In genomic region chr11:109984634-109985289, GRCh38 we compare ENCODE assay signal across 9 cellular contexts.
A peak's percentile ranks its signal among the peaks of the same experiment; 100 is the strongest.
DNase-seq lines count a peak whose midpoint lies in the region; ATAC-seq and TF ChIP-seq lines count a peak whose summit lies in the region.
"Had no signal": no experiment of that assay in that cellular context is flagged by ENCODE, and none has a peak within 500 bp of the region (broad histone marks: within the 10 kb centered on the region; RNA-seq: fewer than 3 reads in every experiment).

No MANE protein-coding gene starts in this region.

- no peaks in the 10 kb centered on the region for H3K9me3 Mint-ChIP-seq in activated CD8-positive, alpha-beta T cell treated with anti-CD3 and anti-CD28 coated beads, Interleukin-2, amount 10 ng/mL, durations not matched to agents 7 days and 5 days (ENCODE audit: insufficient read depth)
- H3K9me3 Mint-ChIP-seq in GM23338 = no peaks in the 10 kb centered on the region

- no peaks in the 10 kb centered on the region for H3K27me3 ChIP-seq in GM23338 (ENCODE audit: insufficient read depth)
- 0 out of 2 replicates have a peak, but pooled peaks cover 5% of the 10 kb centered on the region for H3K27me3 ChIP-seq in HAP-1 (ENCODE audit: low read depth)
- H3K27me3 ChIP-seq: upper lobe of left lung had no signal

- no peaks in the 10 kb centered on the region for H3K36me3 ChIP-seq in GM23338 (ENCODE audit: insufficient read depth)
- H3K36me3 ChIP-seq in HAP-1 (replicated peaks) = no peaks in the 10 kb centered on the region
- H3K36me3 ChIP-seq: upper lobe of left lung had no signal

- peak; percentile 12 for DNase-seq in GDM1 (lab: John Stamatoyannopoulos, UW)
- DNase-seq in activated CD8-positive, alpha-beta T cell treated with anti-CD3 and anti-CD28 coated beads, Interleukin-2, amount 10 ng/mL, durations not matched to agents 7 days and 5 days = no peak
- no peak for DNase-seq in GM23338 (ENCODE audit: low spot score)
- no peak for DNase-seq in inferior parietal cortex (ENCODE audit: extremely low spot score)
- no peak for DNase-seq in NCI-H1930 (lab: John Stamatoyannopoulos, UW)
- DNase-seq in HAP-1 (ENCODE audit: low spot score in 2 of 2) = no peak
- DNase-seq: upper lobe of left lung had no signal

- peak; percentile 97 for ATAC-seq in GM19452 (IDR thresholded peaks at IDR 0.05; ENCODE audit: unreplicated experiment)
- ATAC-seq in HG03139 (IDR thresholded peaks at IDR 0.05; ENCODE audit: unreplicated experiment) = peak; percentile 95
- ATAC-seq in activated CD8-positive, alpha-beta T cell treated with anti-CD3 and anti-CD28 coated beads, Interleukin-2, amount 10 ng/mL, durations not matched to agents 7 days and 5 days = peak; percentile 82
- no peak for ATAC-seq in GM23338

- 0 out of 2 replicates have a peak, but pooled peaks cover 7% of the 10 kb centered on the region for H3K9me2 ChIP-seq in GM23338 (ENCODE audit: insufficient read depth)

- H3K4me2 ChIP-seq in GM23338 = no peak overlapping the region

- H3K79me2 ChIP-seq in GM23338 (replicated peaks; ENCODE audit: insufficient read depth) = no peaks in the 10 kb centered on the region

- H3F3A ChIP-seq in GM23338 (replicated peaks; ENCODE audit: low read depth) = no peaks in the 10 kb centered on the region

- no peaks in the 10 kb centered on the region for H4K20me1 ChIP-seq in GM23338 (replicated peaks; ENCODE audit: insufficient read depth)

- TF ChIP-seq CTCF in GM23338 (conservative IDR thresholded peaks at IDR 0.05; ENCODE audit: low read depth in 2 of 2) = no peak

- peaks cover 2% of the 10 kb centered on the region for H3K36me3 Mint-ChIP-seq in activated CD8-positive, alpha-beta T cell treated with anti-CD3 and anti-CD28 coated beads, Interleukin-2, amount 10 ng/mL, durations not matched to agents 7 days and 5 days (ENCODE audit: low read depth)
- no peaks in the 10 kb centered on the region for H3K36me3 Mint-ChIP-seq in GM23338 (ENCODE audit: low read depth)

- peaks cover 16% of the 10 kb centered on the region for H3K4me1 Mint-ChIP-seq in activated CD8-positive, alpha-beta T cell treated with anti-CD3 and anti-CD28 coated beads, Interleukin-2, amount 10 ng/mL, durations not matched to agents 7 days and 5 days (ENCODE audit: low read depth)
- H3K4me1 Mint-ChIP-seq in GM23338 = no peaks in the 10 kb centered on the region

- peaks cover 13% of the 10 kb centered on the region for H3K27me3 Mint-ChIP-seq in activated CD8-positive, alpha-beta T cell treated with anti-CD3 and anti-CD28 coated beads, Interleukin-2, amount 10 ng/mL, durations not matched to agents 7 days and 5 days (ENCODE audit: low read depth)
- H3K27me3 Mint-ChIP-seq in GM23338 (ENCODE audit: insufficient read depth, low read depth, poor library complexity) = no peaks in the 10 kb centered on the region

- no peak overlapping the region for H3K4me3 Mint-ChIP-seq in activated CD8-positive, alpha-beta T cell treated with anti-CD3 and anti-CD28 coated beads, Interleukin-2, amount 10 ng/mL, durations not matched to agents 7 days and 5 days
- H3K4me3 Mint-ChIP-seq in GM23338 = no peak overlapping the region

- in situ Hi-C loops in HAP-1 (cut with MboI; ENCODE audit: low sequenced_read_pairs) = no loop called here

- H3K4me3 ChIP-seq in GM23338 = no peak overlapping the region
- H3K4me3 ChIP-seq in HAP-1 = no peak overlapping the region
- H3K4me3 ChIP-seq: upper lobe of left lung had no signal

- H2AFZ ChIP-seq in GM23338 = no peak overlapping the region

- peak overlapping the region; percentile 37 for H3K27ac Mint-ChIP-seq in activated CD8-positive, alpha-beta T cell treated with anti-CD3 and anti-CD28 coated beads, Interleukin-2, amount 10 ng/mL, durations not matched to agents 7 days and 5 days
- H3K27ac Mint-ChIP-seq in GM23338 = no peak overlapping the region

- no peak overlapping the region for H3K27ac ChIP-seq in GM23338 (ENCODE audit: low read depth)
- H3K27ac ChIP-seq: upper lobe of left lung had no signal

- CTCF ChIA-PET in activated CD8-positive, alpha-beta T cell treated with anti-CD3 and anti-CD28 coated beads, Interleukin-2, amount 10 ng/mL, durations not matched to agents 7 days and 5 days (lab: Charles Lee) = interaction anchor here (0.7 to 1.1 kb wide), 3 partner anchors 44 to 447 kb away, joined by 3 read pairs; no protein-coding TSS in a partner anchor

- POLR2A ChIA-PET in activated CD8-positive, alpha-beta T cell treated with anti-CD3 and anti-CD28 coated beads, Interleukin-2, amount 10 ng/mL, durations not matched to agents 7 days and 5 days (lab: Charles Lee) = interaction anchor here (0.6 kb wide), 1 partner anchor 240 kb away, joined by 3 read pairs; no protein-coding TSS in a partner anchor

- H3K4me1 ChIP-seq in GM23338 (ENCODE audit: insufficient read depth) = no peaks in the 10 kb centered on the region
- no peaks in the 10 kb centered on the region for H3K4me1 ChIP-seq in HAP-1
- H3K4me1 ChIP-seq: upper lobe of left lung had no signal

- H3K9me3 ChIP-seq in HAP-1 = no peaks in the 10 kb centered on the region
- H3K9me3 ChIP-seq: upper lobe of left lung had no signal

TF ChIP-seq in GM23338, 12 proteins besides CTCF, POLR2A, EP300 and RAD21:
- no peak for TF ChIP-seq ZNF462 (CRISPR knock-in tag; IDR thresholded peaks at IDR 0.05)
- TF ChIP-seq STAT1 (IDR thresholded peaks at IDR 0.05; ENCODE audit: unreplicated experiment) = no peak
- TF ChIP-seq ZNF331 (CRISPR knock-in tag; IDR thresholded peaks at IDR 0.05; ENCODE audit: low read depth) = no peak
- no peak for TF ChIP-seq EZH2phosphoT487 (IDR thresholded peaks at IDR 0.05; ENCODE audit: unreplicated experiment)
TF ChIP-seq in GM23338: peak in this region for 0.
